In genomic region chrX:9144643-9145290, GRCh38 we compare ENCODE assay signal across 1 cellular context.
TF ChIP-seq lines count a peak whose summit lies in the region.

No MANE protein-coding gene starts in this region.

TF ChIP-seq in SK-N-SH, 30 proteins besides CTCF, POLR2A, EP300 and RAD21 (continued from another document):
- TF ChIP-seq SMC3 (IDR thresholded peaks at IDR 0.05; ENCODE audit: low read depth, low read length) (no peak), FOXM1 (IDR thresholded peaks at IDR 0.05; ENCODE audit: low read depth) (no peak), RXRA (IDR thresholded peaks at IDR 0.05; ENCODE audit: borderline replicate concordance, low read depth) (no peak)
TF ChIP-seq in SK-N-SH: peak in this region for 0.
